In the genomic region with DNA sequence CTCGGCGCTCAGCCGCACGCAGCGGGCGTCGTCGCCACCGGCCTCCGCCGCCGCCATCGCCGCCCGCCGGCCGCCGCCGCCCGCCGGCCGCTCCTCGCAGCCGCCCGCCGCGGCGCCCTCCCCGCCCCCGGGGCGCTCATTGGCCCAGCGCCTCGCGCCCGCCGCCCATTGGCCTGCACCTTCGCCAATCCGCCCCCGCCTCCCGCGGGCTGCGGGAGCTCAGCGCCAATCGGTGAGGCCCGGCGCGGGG, we compare ENCODE assay signal across 1 cellular context.
TF ChIP-seq lines count a peak whose summit lies in the region.

A gene with protein sequence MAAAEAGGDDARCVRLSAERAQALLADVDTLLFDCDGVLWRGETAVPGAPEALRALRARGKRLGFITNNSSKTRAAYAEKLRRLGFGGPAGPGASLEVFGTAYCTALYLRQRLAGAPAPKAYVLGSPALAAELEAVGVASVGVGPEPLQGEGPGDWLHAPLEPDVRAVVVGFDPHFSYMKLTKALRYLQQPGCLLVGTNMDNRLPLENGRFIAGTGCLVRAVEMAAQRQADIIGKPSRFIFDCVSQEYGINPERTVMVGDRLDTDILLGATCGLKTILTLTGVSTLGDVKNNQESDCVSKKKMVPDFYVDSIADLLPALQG (minus strand): TSS at position 120 of the 250 bp plus-strand sequence. CDS start 63 bp downstream, at position 57.

TF ChIP-seq in endothelial cell of umbilical vein, 7 proteins besides CTCF, POLR2A, EP300 and RAD21 (continued from another document):
- no peak for TF ChIP-seq FOS (IDR thresholded peaks at IDR 0.05; ENCODE audit: borderline replicate concordance, insufficient read depth, low read length)
